8 cellular contexts compared by ENCODE assay signal in genomic region chr5:41843456-41844112, GRCh38. TPM values are rescaled to one million over a fixed set of nuclear protein-coding genes. Genes with fewer than 3 reads are reported as not detected.
DNase-seq lines count a peak whose midpoint lies in the region; ATAC-seq, FAIRE-seq and TF ChIP-seq lines count a peak whose summit lies in the region.

No MANE protein-coding gene starts in this region.

- H3K9me3 Mint-ChIP-seq in progenitor cell of endocrine pancreas (ENCODE audit: low read depth) = no peaks in the 10 kb centered on the region

- H3K36me3 ChIP-seq in BE2C (peaks cover 14% of the 10 kb centered on the region), gastroesophageal sphincter (peaks cover 0 to 35% of the 10 kb centered on the region in 2 donors)

- H3K9me3 ChIP-seq in BE2C = no peaks in the 10 kb centered on the region
- H3K9me3 ChIP-seq in gastroesophageal sphincter = no peaks in the 10 kb centered on the region

- TF ChIP-seq EP300 in gastroesophageal sphincter (IDR thresholded peaks at IDR 0.05) = no peak

- H3K27ac ChIP-seq in gastroesophageal sphincter = no peak overlapping the region

- peak; percentile 93 for FAIRE-seq in TTC549 (lab: Jason Lieb, UNC)
- FAIRE-seq in GM19239 (lab: Jason Lieb, UNC) = no peak

- peak; percentile 88 for TF ChIP-seq CTCF in BE2C (IDR thresholded peaks at IDR 0.05; ENCODE audit: low read depth, low read length)
- TF ChIP-seq CTCF in gastroesophageal sphincter (IDR thresholded peaks at IDR 0.05) = peak; percentile 66 to 78 (median 72)
- peak; percentile 87 for TF ChIP-seq CTCF in progenitor cell of endocrine pancreas (IDR thresholded peaks at IDR 0.05; ENCODE audit: unreplicated experiment)

- no peak overlapping the region for H3K4me3 ChIP-seq in BE2C (ENCODE audit: low read depth, low read length)
- no peak overlapping the region for H3K4me3 ChIP-seq in gastroesophageal sphincter

- H3K4me1 Mint-ChIP-seq in progenitor cell of endocrine pancreas (ENCODE audit: low read depth) = no peaks in the 10 kb centered on the region

- peaks cover 5% of the 10 kb centered on the region for H3K36me3 Mint-ChIP-seq in progenitor cell of endocrine pancreas (ENCODE audit: insufficient read depth)

- peak; percentile 57 for DNase-seq in BE2C
- peak; percentile 85 to 86 for DNase-seq in NCI-H2081 (lab: John Stamatoyannopoulos, UW)
- no peak for DNase-seq in progenitor cell of endocrine pancreas (ENCODE audit: low spot score, unreplicated experiment)
- no peak for DNase-seq in GM19239 (ENCODE audit: insufficient read length, low spot score)

- peak; percentile 70 for ATAC-seq in GM18867 (IDR thresholded peaks at IDR 0.05; ENCODE audit: unreplicated experiment)
- peak; percentile 54 for ATAC-seq in HG03045 (IDR thresholded peaks at IDR 0.05; ENCODE audit: unreplicated experiment)
- ATAC-seq in gastroesophageal sphincter = no peak

- 37 to 39% methylated on average over 5 of the region's 5 CpGs for WGBS in gastroesophageal sphincter (ENCODE audit: low coverage in 1 of 2), 2 donors

- no peaks in the 10 kb centered on the region for H3K27me3 ChIP-seq in BE2C
- no peaks in the 10 kb centered on the region for H3K27me3 ChIP-seq in gastroesophageal sphincter

- TF ChIP-seq POLR2A in gastroesophageal sphincter (IDR thresholded peaks at IDR 0.05) = no peak

- peaks cover 3% of the 10 kb centered on the region; the same call in 1 of the 2 replicates for H3K4me1 ChIP-seq in BE2C
- H3K4me1 ChIP-seq in gastroesophageal sphincter = no peaks in the 10 kb centered on the region

- no peak overlapping the region for H3K27ac Mint-ChIP-seq in progenitor cell of endocrine pancreas

- H3K4me3 Mint-ChIP-seq in progenitor cell of endocrine pancreas (ENCODE audit: low read depth) = no peak overlapping the region

- no peaks in the 10 kb centered on the region for H3K27me3 Mint-ChIP-seq in progenitor cell of endocrine pancreas

RNA-seq across cellular contexts. Expression of gene OXCT1, which starts 26.6 kb away (rescaled TPM):
- polyA plus RNA-seq in BE2C (2012; ENCODE audit: insufficient read depth, insufficient read length, low read depth) = 9.4 TPM
- total RNA-seq in gastroesophageal sphincter = 10 to 100 TPM; 38.5 to 63.5 (median 42.1) TPM
- 19.9 and 21.6 TPM in 2 replicates for total RNA-seq in progenitor cell of endocrine pancreas

Comparison
In these comparisons a context has a peak if more than half of its experiments do, and no peak if none do; other contexts are left out.
1. DNase-seq: peak in BE2C (single experiment) and NCI-H2081 (2 of 2); none in progenitor cell of endocrine pancreas (single experiment) and GM19239 (single experiment).
2. Peak in every context shown above with its lines, with median percentiles within 50 percentile points of each other: CTCF ChIP-seq.